ENCODE assay signal across 9 cellular contexts in genomic region chr17:21549107-21549687, GRCh38.
DNase-seq lines count a peak whose midpoint lies in the region; ATAC-seq, FAIRE-seq and TF ChIP-seq lines count a peak whose summit lies in the region.
"Had no signal": no experiment of that assay in that cellular context is flagged by ENCODE, and none has a peak within 500 bp of the region (broad histone marks: within the 10 kb centered on the region; RNA-seq: fewer than 3 reads in every experiment).

No MANE protein-coding gene starts in this region.

- no peak for ATAC-seq in HG03280 (IDR thresholded peaks at IDR 0.05; ENCODE audit: unreplicated experiment)
- ATAC-seq in GM18505 (IDR thresholded peaks at IDR 0.05; ENCODE audit: unreplicated experiment), result no peak

- H3K4me1 Mint-ChIP-seq in T-helper 1 cell treated with Interleukin-12 subunit alpha and Interleukin-12 subunit beta and Interleukin-4 antibody, amounts not matched to agents 30 μg/mL and 1 μg/mL, for 36 hours (ENCODE audit: low read depth), result peaks cover 25% of the 10 kb centered on the region

- H4K20me1 ChIP-seq in endothelial cell of umbilical vein (replicated peaks; ENCODE audit: control insufficient read depth, extremely low read depth, insufficient read depth, low read length), result no peaks in the 10 kb centered on the region

- H3K27me3 Mint-ChIP-seq in T-helper 1 cell treated with Interleukin-12 subunit alpha and Interleukin-12 subunit beta and Interleukin-4 antibody, amounts not matched to agents 30 μg/mL and 1 μg/mL, for 36 hours (ENCODE audit: low read depth), result peaks cover 18% of the 10 kb centered on the region

- H3K9me3 ChIP-seq in endothelial cell of umbilical vein (replicated peaks; ENCODE audit: control insufficient read depth, insufficient read depth, low read length), result no peaks in the 10 kb centered on the region
- H3K9me3 ChIP-seq: upper lobe of left lung had no signal

- no peak overlapping the region for H3K27ac ChIP-seq in endothelial cell of umbilical vein (ENCODE audit: insufficient read depth, low read depth, low read length)
- H3K27ac ChIP-seq: upper lobe of left lung had no signal

- peak overlapping the region; percentile 56 for H3K4me3 Mint-ChIP-seq in T-helper 1 cell treated with Interleukin-12 subunit alpha and Interleukin-12 subunit beta and Interleukin-4 antibody, amounts not matched to agents 30 μg/mL and 1 μg/mL, for 36 hours

- no peak for FAIRE-seq in endothelial cell of umbilical vein (lab: Jason Lieb, UNC)

- H3K79me2 ChIP-seq in endothelial cell of umbilical vein (ENCODE audit: control insufficient read depth, insufficient read depth, low read length), result peaks cover 3% of the 10 kb centered on the region

- no peak overlapping the region for H3K4me3 ChIP-seq in endothelial cell of umbilical vein (replicated peaks in 1 of 3; ENCODE audit: insufficient read depth in 1 of 3, low read depth in 1 of 3, low read length in 3 of 3)
- H3K4me3 ChIP-seq: upper lobe of left lung had no signal

- H3K4me2 ChIP-seq in endothelial cell of umbilical vein (ENCODE audit: insufficient read depth, low read length), result peak overlapping the region; percentile 41

- H3K9ac ChIP-seq in endothelial cell of umbilical vein (replicated peaks; ENCODE audit: extremely low read depth, insufficient read depth, low read length), result no peak overlapping the region

- dilution Hi-C loops in endothelial cell of umbilical vein (cut with MboI; ENCODE audit: extremely low pct_ligation_motif_present, low sequenced_read_pairs), result no loop called here

- H3K9me3 Mint-ChIP-seq in T-helper 1 cell treated with Interleukin-12 subunit alpha and Interleukin-12 subunit beta and Interleukin-4 antibody, amounts not matched to agents 30 μg/mL and 1 μg/mL, for 36 hours, result peaks cover 4% of the 10 kb centered on the region

- no peak overlapping the region for H2AFZ ChIP-seq in endothelial cell of umbilical vein (ENCODE audit: low read depth, low read length)

- no peaks in the 10 kb centered on the region for H3K36me3 ChIP-seq in endothelial cell of umbilical vein (ENCODE audit: control insufficient read depth in 2 of 2, extremely low read depth in 1 of 2, insufficient read depth in 2 of 2, low read length in 2 of 2)
- H3K36me3 ChIP-seq: upper lobe of left lung had no signal

- peaks cover 5% of the 10 kb centered on the region for H3K36me3 Mint-ChIP-seq in T-helper 1 cell treated with Interleukin-12 subunit alpha and Interleukin-12 subunit beta and Interleukin-4 antibody, amounts not matched to agents 30 μg/mL and 1 μg/mL, for 36 hours (ENCODE audit: low read depth)

- H3K27ac Mint-ChIP-seq in T-helper 1 cell treated with Interleukin-12 subunit alpha and Interleukin-12 subunit beta and Interleukin-4 antibody, amounts not matched to agents 30 μg/mL and 1 μg/mL, for 36 hours, result peak overlapping the region; percentile 22

- peaks cover 7% of the 10 kb centered on the region for H3K4me1 ChIP-seq in endothelial cell of umbilical vein (ENCODE audit: control insufficient read depth, extremely low read depth, insufficient read depth, low read length)

- H3K9me1 ChIP-seq in endothelial cell of umbilical vein (replicated peaks; ENCODE audit: control insufficient read depth, extremely low read depth, insufficient read depth, low read length), result no peaks in the 10 kb centered on the region

- TF ChIP-seq CTCF in endothelial cell of umbilical vein (IDR thresholded peaks at IDR 0.05; ENCODE audit: extremely low read depth in 1 of 2, insufficient read depth in 1 of 2, low read depth in 1 of 2, low read length in 2 of 2), result no peak

- TF ChIP-seq POLR2A in endothelial cell of umbilical vein (IDR thresholded peaks at IDR 0.05; ENCODE audit: low read depth, low read length) (no peak), GM18505 (IDR thresholded peaks at IDR 0.05; ENCODE audit: borderline replicate concordance, extremely low read depth, insufficient read depth, insufficient read length) (no peak)

- H3K27me3 ChIP-seq in endothelial cell of umbilical vein (ENCODE audit: control insufficient read depth in 2 of 2, insufficient read depth in 2 of 2, low read length in 2 of 2), result no peaks in the 10 kb centered on the region
- H3K27me3 ChIP-seq: upper lobe of left lung had no signal

- intact Hi-C loops in endothelial cell of umbilical vein (cut with micrococcal nuclease), result no loop called here

- BruUV-seq in endothelial cell of umbilical vein (replicated peaks; lab: Mats Ljungman, UMichigan), result no TSS peak

- POLR2A ChIA-PET in endothelial cell of umbilical vein (lab: Charles Lee), result interaction anchor here (1.0 kb wide), 1 partner anchor 506 kb away, joined by 4 read pairs; the partner anchor contains the start of gene USP22

- CTCF ChIA-PET in endothelial cell of umbilical vein (lab: Charles Lee), result interaction anchor here (1.1 to 1.2 kb wide), 3 partner anchors 8 to 38 kb away, joined by 4 to 6 read pairs (median 4); no protein-coding TSS in a partner anchor

- peak; percentile 63 for DNase-seq in activated CD4-positive, alpha-beta T cell treated with anti-CD3 and anti-CD28 coated beads for 48 hours
- no peak for DNase-seq in activated CD4-positive, alpha-beta T cell treated with anti-CD3 and anti-CD28 coated beads for 4 hours
- DNase-seq in endothelial cell of umbilical vein (ENCODE audit: low read depth, low spot score) (no peak), HUDEP-2 (lab: John Stamatoyannopoulos, UW; ENCODE audit: unreplicated experiment in 76 of 76) (no peak)
- DNase-seq in stimulated activated CD4-positive, alpha-beta T cell treated with anti-CD3 and anti-CD28 coated beads, Interleukin-4, amount 100 ng/mL, for 24 hours, result peak; percentile 33
- DNase-seq: upper lobe of left lung had no signal

TF ChIP-seq in endothelial cell of umbilical vein, 7 proteins besides CTCF, POLR2A, EP300 and RAD21:
- TF ChIP-seq MAX (IDR thresholded peaks at IDR 0.05; ENCODE audit: insufficient read depth, insufficient read length) (no peak), MYC (IDR thresholded peaks at IDR 0.05; ENCODE audit: low read depth, low read length) (no peak), EZH2 (IDR thresholded peaks at IDR 0.05; ENCODE audit: borderline replicate concordance, low read depth, low read length, severe bottlenecking) (no peak), FOS (IDR thresholded peaks at IDR 0.05; ENCODE audit: borderline replicate concordance, insufficient read depth, low read length) (no peak), GATA2 (IDR thresholded peaks at IDR 0.05; ENCODE audit: insufficient read depth, insufficient read length, low read depth, low read length) (no peak), POLR2AphosphoS5 (IDR thresholded peaks at IDR 0.05; ENCODE audit: insufficient read depth, low read depth, low read length) (no peak), JUN (IDR thresholded peaks at IDR 0.05; ENCODE audit: borderline replicate concordance, insufficient read depth, insufficient read length, low read depth) (no peak)

Comparison
In these comparisons a context has a peak if more than half of its experiments do, and no peak if none do; other contexts are left out.
1. DNase-seq: peak in activated CD4-positive, alpha-beta T cell treated with anti-CD3 and anti-CD28 coated beads for 48 hours (single experiment) and stimulated activated CD4-positive, alpha-beta T cell treated with anti-CD3 and anti-CD28 coated beads, Interleukin-4, amount 100 ng/mL, for 24 hours (single experiment); none in activated CD4-positive, alpha-beta T cell treated with anti-CD3 and anti-CD28 coated beads for 4 hours (0 of 2), endothelial cell of umbilical vein (single experiment) and HUDEP-2 (0 of 76).